8 cellular contexts compared by ENCODE assay signal in the genomic region with DNA sequence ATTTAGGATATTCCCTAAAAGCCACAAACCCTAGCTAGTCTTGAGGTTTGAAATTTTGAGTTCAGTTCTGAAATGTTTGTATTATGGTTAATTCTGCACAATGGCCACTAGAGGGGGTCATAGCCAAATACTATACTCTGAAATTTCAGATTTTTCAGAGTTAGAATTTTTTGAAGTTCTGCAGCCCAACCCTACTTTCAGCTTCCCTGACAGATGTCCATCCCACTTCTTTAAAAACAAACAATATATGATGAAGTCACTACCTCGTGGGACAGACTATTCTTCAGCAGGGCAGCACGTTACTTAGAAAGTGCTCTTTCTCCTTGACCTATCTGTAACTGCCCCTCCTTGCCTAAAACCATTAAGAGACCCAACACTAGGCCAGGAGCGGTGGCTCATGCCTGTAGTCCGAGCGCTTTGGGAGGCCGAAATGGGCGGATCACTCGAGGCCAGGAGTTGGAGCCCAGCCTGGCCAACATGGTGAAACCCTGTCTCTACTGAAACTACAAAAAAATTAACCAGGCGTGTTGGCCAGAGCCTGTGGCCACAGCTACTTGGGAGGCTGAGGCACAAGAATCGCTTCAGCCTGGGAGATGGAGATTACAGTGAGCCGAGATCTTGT. TPM values are rescaled to one million over a fixed set of nuclear protein-coding genes. Genes with fewer than 3 reads are reported as not detected.
DNase-seq lines count a peak whose midpoint lies in the region; ATAC-seq, FAIRE-seq and TF ChIP-seq lines count a peak whose summit lies in the region.

No MANE protein-coding gene starts in this region.

- peak; percentile 48 for TF ChIP-seq CTCF in BE2C (IDR thresholded peaks at IDR 0.05; ENCODE audit: low read depth, low read length)
- peak; percentile 50 to 70 (median 67) for TF ChIP-seq CTCF in GM12878 (IDR thresholded peaks at IDR 0.05 in 2 of 3, conservative IDR thresholded peaks at IDR 0.05 in 1 of 3; ENCODE audit: control insufficient read depth in 2 of 3, extremely low read depth in 1 of 3, insufficient read depth in 1 of 3, low read depth in 3 of 3, low read length in 3 of 3)
- TF ChIP-seq CTCF in keratinocyte (optimal IDR thresholded peaks at IDR 0.05 in 1 of 3, IDR thresholded peaks at IDR 0.05 in 1 of 3, conservative IDR thresholded peaks at IDR 0.05 in 1 of 3; ENCODE audit: extremely low read depth in 1 of 3, insufficient read depth in 2 of 3, low read length in 3 of 3): peak in 2 of 3 experiments; percentile 47 to 53
- TF ChIP-seq CTCF in transverse colon (IDR thresholded peaks at IDR 0.05): peak; percentile 61 to 76 (median 74)

- H3K27me3 ChIP-seq in BE2C (no peaks in the 10 kb centered on the region), GM12878 (replicated peaks in 1 of 2; ENCODE audit: control insufficient read depth in 2 of 2, insufficient read depth in 2 of 2, low read length in 1 of 2) (no peaks in the 10 kb centered on the region; a peak in 1 of 4 replicates), keratinocyte (ENCODE audit: control insufficient read depth, extremely low read depth, insufficient read depth, low read length) (no peaks in the 10 kb centered on the region), transverse colon (no peaks in the 10 kb centered on the region)

- DNase-seq in BE2C (no peak), NCI-H345 (lab: John Stamatoyannopoulos, UW) (peak; percentile 17), GM12878 (ENCODE audit: low read depth, low spot score) (peak; percentile 2), keratinocyte (ENCODE audit: low read depth, low spot score) (no peak), transverse colon (no peak), NCI-H524 treated with DMSO at 0.1 percent for 48 hours (lab: John Stamatoyannopoulos, UW) (no peak)

- SMC1A ChIA-PET in GM12878 (lab: Charles Lee; ENCODE audit: uncharacterized antibody, unreplicated experiment): interaction anchor here (0.7 to 7.4 kb wide), 15 partner anchors 12 to 299 kb away, joined by 3 to 96 read pairs (median 3); no protein-coding TSS in a partner anchor

- ATAC-seq in GM18907 (IDR thresholded peaks at IDR 0.05; ENCODE audit: unreplicated experiment) (peak; percentile 50), GM12878 (peak; percentile 75), HG02642 (IDR thresholded peaks at IDR 0.05; ENCODE audit: poor library complexity, unreplicated experiment) (no peak)

- RAD21 ChIA-PET in GM12878 (lab: Charles Lee; ENCODE audit: unreplicated experiment): interaction anchor here (0.5 to 6.7 kb wide), 7 partner anchors 50 to 819 kb away, joined by 3 to 83 read pairs (median 4); no protein-coding TSS in a partner anchor

- H3K36me3 ChIP-seq in BE2C (no peaks in the 10 kb centered on the region), GM12878 (ENCODE audit: control insufficient read depth in 2 of 2, insufficient read depth in 2 of 2, low read length in 1 of 2) (no peaks in the 10 kb centered on the region), keratinocyte (ENCODE audit: control insufficient read depth in 2 of 2, extremely low read depth in 1 of 2, insufficient read depth in 2 of 2, low read length in 2 of 2) (no peaks in the 10 kb centered on the region), transverse colon (no peaks in the 10 kb centered on the region)

- H3K4me1 ChIP-seq in BE2C: no peaks in the 10 kb centered on the region
- no peaks in the 10 kb centered on the region for H3K4me1 ChIP-seq in GM12878 (ENCODE audit: control insufficient read depth, insufficient read depth, low read length)
- H3K4me1 ChIP-seq in keratinocyte (ENCODE audit: control insufficient read depth, extremely low read depth, insufficient read depth, low read length): no peaks in the 10 kb centered on the region
- H3K4me1 ChIP-seq in transverse colon: no peaks in the 10 kb centered on the region

- peak; percentile 74 for TF ChIP-seq RAD21 in GM12878 (IDR thresholded peaks at IDR 0.05; ENCODE audit: insufficient read depth, low read depth, low read length)

- TF ChIP-seq EP300 in GM12878 (IDR thresholded peaks at IDR 0.05; ENCODE audit: borderline replicate concordance in 1 of 2, control insufficient read depth in 1 of 2, low read depth in 2 of 2, low read length in 2 of 2) (no peak), transverse colon (IDR thresholded peaks at IDR 0.05; ENCODE audit: low read depth) (no peak)

- POLR2A ChIA-PET in GM12878 (lab: Charles Lee): no interaction called here

- CTCF ChIA-PET in GM12878 (lab: Yijun Ruan, JAX): interaction anchor here (0.6 to 5.7 kb wide), 42 partner anchors 9 to 1225 kb away, joined by 3 to 111 read pairs (median 4); a partner anchor contains a TSS

- WGBS in GM12878 (ENCODE audit: insufficient coverage, insufficient replicate concordance, low lambda C conversion rate, missing lambda C conversion rate): 35% methylated on average over 11 of the region's 11 CpGs
- 0 to 59% methylated on average over 1 to 11 of the region's 11 CpGs for WGBS in transverse colon (ENCODE audit: low coverage in 1 of 2), 2 donors

- dilution Hi-C loops in keratinocyte (cut with MboI; ENCODE audit: extremely low pct_ligation_motif_present, low sequenced_read_pairs): no loop called here

- intact Hi-C loops in GM12878 (cut with micrococcal nuclease; ENCODE audit: unreplicated experiment) (loop anchor here (1.0 to 10.0 kb wide), 2 partner anchors 177 to 291 kb away; a partner anchor contains a TSS), transverse colon (cut with DNase I; ENCODE audit: low total_unique reads) (no loop called here)

- no peaks in the 10 kb centered on the region for H3K9me3 ChIP-seq in BE2C
- H3K9me3 ChIP-seq in GM12878 (replicated peaks; ENCODE audit: control insufficient read depth, insufficient read depth, low read length): no peaks in the 10 kb centered on the region
- no peaks in the 10 kb centered on the region for H3K9me3 ChIP-seq in keratinocyte (ENCODE audit: control insufficient read depth, low read depth, low read length)
- H3K9me3 ChIP-seq in transverse colon: no peaks in the 10 kb centered on the region

- H3K4me3 ChIP-seq in BE2C (ENCODE audit: low read depth, low read length): no peak overlapping the region
- H3K4me3 ChIP-seq in GM12878: no peak overlapping the region
- H3K4me3 ChIP-seq in keratinocyte (ENCODE audit: control insufficient read depth in 2 of 3, extremely low read depth in 1 of 3, insufficient read depth in 2 of 3, low read depth in 1 of 3, low read length in 3 of 3): no peak overlapping the region
- no peak overlapping the region for H3K4me3 ChIP-seq in transverse colon

- TF ChIP-seq POLR2A in GM12878 (IDR thresholded peaks at IDR 0.05; ENCODE audit: low read depth, low read length): no peak
- TF ChIP-seq POLR2A in transverse colon (IDR thresholded peaks at IDR 0.05): no peak

- no peaks in the 10 kb centered on the region for H3K9me1 ChIP-seq in keratinocyte (ENCODE audit: control insufficient read depth, extremely low read depth, insufficient read depth, low read length)

- in situ Hi-C loops in GM12878 (cut with MboI): loop anchor here (5.0 kb wide), 1 partner anchor 289 kb away; no protein-coding TSS in a partner anchor
- in situ Hi-C loops in transverse colon (cut with MboI; ENCODE audit: low pct_ligation_motif_present in 1 of 4, low pct_unique_long_range_greater_than_20kb in 1 of 4, low sequenced_read_pairs in 3 of 4): loop anchor here (5.0 to 10.0 kb wide), 3 partner anchors 287 to 297 kb away; no protein-coding TSS in a partner anchor

- no peak overlapping the region for H3K27ac ChIP-seq in GM12878 (ENCODE audit: control insufficient read depth, insufficient read depth)
- H3K27ac ChIP-seq in keratinocyte (ENCODE audit: control insufficient read depth, insufficient read depth, low read length): no peak overlapping the region
- no peak overlapping the region for H3K27ac ChIP-seq in transverse colon

- BruUV-seq in GM12878 (replicated peaks; lab: Mats Ljungman, UMichigan): no TSS peak

- H3K79me2 ChIP-seq in GM12878 (ENCODE audit: control insufficient read depth, insufficient read depth, low read length): no peaks in the 10 kb centered on the region
- no peaks in the 10 kb centered on the region for H3K79me2 ChIP-seq in keratinocyte (ENCODE audit: control insufficient read depth, insufficient read depth, low read length)

- FAIRE-seq in GM12878 (lab: Jason Lieb, UNC) (no peak), keratinocyte (lab: Jason Lieb, UNC) (no peak)

- H3K4me2 ChIP-seq in GM12878 (ENCODE audit: control insufficient read depth, insufficient read depth) (no peak overlapping the region), keratinocyte (ENCODE audit: control insufficient read depth, extremely low read depth, insufficient read depth, low read depth, low read length) (no peak overlapping the region)

- H4K20me1 ChIP-seq in GM12878 (ENCODE audit: control insufficient read depth, insufficient read depth) (no peaks in the 10 kb centered on the region), keratinocyte (ENCODE audit: control insufficient read depth, extremely low read depth, insufficient read depth, low read length) (no peaks in the 10 kb centered on the region)

- H3K9ac ChIP-seq in GM12878 (ENCODE audit: control insufficient read depth, insufficient read depth, low read length): no peak overlapping the region
- no peak overlapping the region for H3K9ac ChIP-seq in keratinocyte (ENCODE audit: control insufficient read depth, extremely low read depth, insufficient read depth, low read length)

- H2AFZ ChIP-seq in GM12878 (ENCODE audit: control insufficient read depth, low read depth, low read length) (peak overlapping the region; percentile 34; the same call in 1 of the 2 replicates), keratinocyte (ENCODE audit: control insufficient read depth, low read length) (no peak overlapping the region)

RNA-seq across cellular contexts. Expression of a gene that starts 48.2 kb away (rescaled TPM):
- 3.8 TPM for polyA plus RNA-seq in BE2C (2012; ENCODE audit: insufficient read depth, insufficient read length, low read depth)
- total RNA-seq in GM12878 (2013; cell fraction: nucleolus; rRNA removed): 27.9 and 29.0 TPM in 2 replicates
- total RNA-seq in GM12878 (2014; rRNA removed) (11.4 and 21.5 TPM in 2 replicates), GM12878 (2014; rRNA removed; fragmentation: Illumina TruSeq; extraction: Trizol) (13.3 and 13.5 TPM in 2 replicates), GM12878 (2021) (8.7 and 10.3 TPM in 2 replicates), transverse colon (10 to 100 TPM in 3 of 4 donors, 1 to 10 TPM in 1; 6.0 to 16.5 (median 12.2) TPM)
- polyA plus RNA-seq in GM12878 (2011; ENCODE audit: low read depth): 2.6 TPM
- polyA plus RNA-seq in GM12878 (2011; rRNA removed) (15.8 and 18.5 TPM in 2 replicates), GM12878 (2014; fragmentation: Illumina TruSeq; extraction: Trizol) (10.6 and 12.7 TPM in 2 replicates), GM12878 (2014; fragmentation: Nextera tagmentation; extraction: Ambion mirVana) (1 to 10 TPM; 4.2 TPM), GM12878 (2014; rRNA removed) (6.2 and 6.8 TPM in 2 replicates), GM12878 (2016; fragmentation: Nextera tagmentation; extraction: Ambion mirVana) (10 to 100 TPM; 10.8 to 13.0 TPM), keratinocyte (8.4 to 14.1 TPM (median 9.8 TPM) in 3 replicates)
- polyA plus RNA-seq in GM12878 (2011; cell fraction: cytosol; rRNA removed): 6.1 and 7.5 TPM in 2 replicates
- 9.9 and 10.3 TPM in 2 replicates for polyA plus RNA-seq in GM12878 (2011; cell fraction: nucleus; rRNA removed)
- polyA plus RNA-seq in GM12878 (2012): 4.9 and 5.1 TPM in 2 replicates
- 31.3 and 35.8 TPM in 2 replicates for polyA minus RNA-seq in GM12878 (2011; rRNA and poly(A)+ RNA removed)
- polyA minus RNA-seq in GM12878 (2011; cell fraction: cytosol; rRNA and poly(A)+ RNA removed): 5.9 and 9.8 TPM in 2 replicates
- polyA minus RNA-seq in GM12878 (2011; cell fraction: nucleus; rRNA and poly(A)+ RNA removed): 6.2 and 12.4 TPM in 2 replicates
- 10.8 TPM for polyA plus RNA-seq in keratinocyte (2011; ENCODE audit: low read depth)
- polyA plus RNA-seq in keratinocyte (2011; cell fraction: cytosol; rRNA removed): 3.5 and 9.1 TPM in 2 replicates
- 11.9 and 14.7 TPM in 2 replicates for polyA plus RNA-seq in keratinocyte (2011; cell fraction: nucleus; rRNA removed)
- polyA plus RNA-seq in keratinocyte (2012; ENCODE audit: low replicate concordance): 6.0 and 6.8 TPM in 2 replicates
- polyA minus RNA-seq in keratinocyte: 5.1 to 20.8 TPM (median 20.2 TPM) in 3 replicates
- polyA minus RNA-seq in keratinocyte (2011; cell fraction: cytosol; rRNA and poly(A)+ RNA removed): 8.1 TPM
- polyA minus RNA-seq in keratinocyte (2011; cell fraction: nucleus; rRNA and poly(A)+ RNA removed): 20.5 and 22.2 TPM in 2 replicates

Comparison
In these comparisons a context has a peak if more than half of its experiments do, and no peak if none do; other contexts are left out.
1. DNase-seq: peak in NCI-H345 (single experiment) and GM12878 (single experiment); none in BE2C (single experiment), keratinocyte (single experiment), transverse colon (single experiment) and NCI-H524 treated with DMSO at 0.1 percent for 48 hours (single experiment).
2. Peak in every context shown above with its lines, with median percentiles within 50 percentile points of each other: CTCF ChIP-seq.